In genomic region chr7:79552463-79552862, GRCh38 we compare ENCODE assay signal across 29 cellular contexts.
"Had no signal": no experiment of that assay in that cellular context is flagged by ENCODE, and none has a peak within 500 bp of the region (broad histone marks: within the 10 kb centered on the region; RNA-seq: fewer than 3 reads in every experiment).

No MANE protein-coding gene starts in this region.

- FAIRE-seq: keratinocyte, pancreas, urothelium cell line had no signal

- ATAC-seq: left colon; left lung; lower lobe of right lung; naive thymus-derived CD8-positive, alpha-beta T cell; pancreas; right cardiac atrium; sciatic nerve; stimulated activated effector memory CD8-positive, alpha-beta T cell treated with anti-CD3 and anti-CD28 coated beads, Interleukin-12 subunit alpha, Interleukin-12 subunit beta, amount 100 ng/mL, for 72 hours; upper lobe of right lung had no signal

- H3K4me3 Mint-ChIP-seq: naive thymus-derived CD8-positive, alpha-beta T cell; nephron; neural crest cell; stimulated activated effector memory CD8-positive, alpha-beta T cell treated with anti-CD3 and anti-CD28 coated beads, Interleukin-12 subunit alpha, Interleukin-12 subunit beta, amount 100 ng/mL, for 72 hours; stimulated activated naive CD8-positive, alpha-beta T cell treated with anti-CD3 and anti-CD28 coated beads, Interleukin-15, Interleukin-2, amounts not matched to agents 100 ng/mL and 50 ng/mL, for 24 hours had no signal

- H3K9me3 Mint-ChIP-seq: nephron had no signal

- DNase-seq: hippocampal formation; left colon; left lung; lower lobe of right lung; mammary epithelial cell; mesenchymal stem cell; naive thymus-derived CD8-positive, alpha-beta T cell; nucleus accumbens; pancreas; posterior cingulate gyrus; retina; right cardiac atrium; spleen; stimulated activated CD4-positive, alpha-beta T cell treated with anti-CD3 and anti-CD28 coated beads, Interleukin-4, amount 100 ng/mL, for 24 hours; stimulated activated naive CD4-positive, alpha-beta T cell; tibial artery; trophoblast cell; upper lobe of right lung had no signal

- H3K4me1 Mint-ChIP-seq: nephron; neural crest cell; stimulated activated effector memory CD8-positive, alpha-beta T cell treated with anti-CD3 and anti-CD28 coated beads, Interleukin-12 subunit alpha, Interleukin-12 subunit beta, amount 100 ng/mL, for 72 hours had no signal

- H3K4me1 ChIP-seq: left lung, lower lobe of right lung, pancreas, prostate gland, spleen, suprapubic skin, tibial artery, upper lobe of right lung had no signal

- H3K36me3 Mint-ChIP-seq: naive thymus-derived CD8-positive, alpha-beta T cell; stimulated activated effector memory CD8-positive, alpha-beta T cell treated with anti-CD3 and anti-CD28 coated beads, Interleukin-12 subunit alpha, Interleukin-12 subunit beta, amount 100 ng/mL, for 72 hours had no signal

- H3K9me3 ChIP-seq: left lung, lower lobe of right lung, pancreas, prostate gland, suprapubic skin, thoracic aorta, tibial artery, upper lobe of right lung had no signal

- H3K27me3 ChIP-seq: left lung, spleen, suprapubic skin, tibial artery, upper lobe of right lung had no signal

- H3K27me3 Mint-ChIP-seq: naive thymus-derived CD8-positive, alpha-beta T cell; stimulated activated naive CD8-positive, alpha-beta T cell treated with anti-CD3 and anti-CD28 coated beads, Interleukin-15, Interleukin-2, amounts not matched to agents 100 ng/mL and 50 ng/mL, for 24 hours had no signal

- H3K36me3 ChIP-seq: left lung, lower lobe of right lung, pancreas, prostate gland, spleen, suprapubic skin, thoracic aorta, tibial artery, upper lobe of right lung had no signal

- H3K27ac ChIP-seq: left lung, lower lobe of right lung, pancreas, prostate gland, skin epidermis, spleen, suprapubic skin, thoracic aorta, tibial artery, upper lobe of right lung had no signal

- H3K4me3 ChIP-seq: left lung, lower lobe of right lung, pancreas, prostate gland, skin epidermis, spleen, suprapubic skin, thoracic aorta, tibial artery, upper lobe of right lung had no signal

- H3K27ac Mint-ChIP-seq: naive thymus-derived CD8-positive, alpha-beta T cell; nephron; stimulated activated effector memory CD8-positive, alpha-beta T cell treated with anti-CD3 and anti-CD28 coated beads, Interleukin-12 subunit alpha, Interleukin-12 subunit beta, amount 100 ng/mL, for 72 hours; stimulated activated naive CD8-positive, alpha-beta T cell treated with anti-CD3 and anti-CD28 coated beads, Interleukin-15, Interleukin-2, amounts not matched to agents 100 ng/mL and 50 ng/mL, for 24 hours had no signal
